23 cellular contexts compared by ENCODE assay signal in the genomic region with DNA sequence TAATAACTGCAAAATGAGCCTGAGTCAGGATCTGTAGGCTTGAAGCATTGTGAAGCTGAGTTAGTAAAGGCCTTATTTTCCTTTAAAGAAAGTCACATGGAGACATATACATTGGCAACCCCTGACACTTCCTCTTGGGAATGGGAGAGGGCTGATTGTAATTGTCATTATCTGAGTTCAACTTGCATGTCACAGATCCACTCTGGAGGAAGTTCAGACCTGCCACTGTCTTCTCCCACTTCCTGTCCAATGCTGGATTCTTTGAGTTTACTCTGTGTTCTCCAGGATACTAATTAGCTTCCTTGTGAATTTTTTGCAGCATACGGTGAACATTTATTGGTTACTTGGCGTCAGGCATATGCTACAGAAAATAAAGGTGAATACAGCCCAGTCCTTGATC. TPM values are rescaled to one million over a fixed set of nuclear protein-coding genes. Genes with fewer than 3 reads are reported as not detected.
DNase-seq lines count a peak whose midpoint lies in the region; ATAC-seq and TF ChIP-seq lines count a peak whose summit lies in the region.
"Had no signal": no experiment of that assay in that cellular context is flagged by ENCODE, and none has a peak within 500 bp of the region (broad histone marks: within the 10 kb centered on the region; RNA-seq: fewer than 3 reads in every experiment).

No MANE protein-coding gene starts in this region.

- no peaks in the 10 kb centered on the region for H3K79me2 ChIP-seq in hepatocyte

- no peak for ATAC-seq in left cardiac atrium
- no peak for ATAC-seq in stimulated activated effector memory CD8-positive, alpha-beta T cell treated with anti-CD3 and anti-CD28 coated beads, Interleukin-12 subunit alpha, Interleukin-12 subunit beta, amount 100 ng/mL, for 72 hours
- ATAC-seq: A549, GM12878, GM23338, HCT116 had no signal

- POLR2A ChIA-PET in activated CD4-positive, alpha-beta memory T cell treated with anti-CD3 and anti-CD28 coated beads for 36 hours (lab: Charles Lee) = no interaction called here

- CTCF ChIA-PET in activated CD4-positive, alpha-beta memory T cell treated with anti-CD3 and anti-CD28 coated beads for 36 hours (lab: Charles Lee) = no interaction called here

- no peaks in the 10 kb centered on the region for H4K20me1 ChIP-seq in hepatocyte (ENCODE audit: insufficient read depth, poor library complexity, severe bottlenecking)
- H4K20me1 ChIP-seq: BLaER1 treated with 17β-estradiol and CSF1 and Interleukin-3, amounts not matched to agents 10 nM and 100 nM had no signal

- peaks cover 44% of the 10 kb centered on the region for H3K4me1 ChIP-seq in left ventricle myocardium inferior
- peaks cover 4% of the 10 kb centered on the region for H3K4me1 ChIP-seq in hepatocyte (ENCODE audit: insufficient read depth)
- H3K4me1 ChIP-seq: A549, BE2C had no signal

- H3K4me1 Mint-ChIP-seq in stimulated activated effector memory CD8-positive, alpha-beta T cell treated with anti-CD3 and anti-CD28 coated beads, Interleukin-12 subunit alpha, Interleukin-12 subunit beta, amount 100 ng/mL, for 72 hours = no peaks in the 10 kb centered on the region
- no peaks in the 10 kb centered on the region for H3K4me1 Mint-ChIP-seq in activated CD4-positive, alpha-beta memory T cell treated with anti-CD3 and anti-CD28 coated beads for 36 hours (ENCODE audit: low read depth)
- H3K4me1 Mint-ChIP-seq: CD14-positive monocyte; CD8-positive, alpha-beta memory T cell had no signal

- no peak overlapping the region for H3K4me3 ChIP-seq in left ventricle myocardium inferior
- no peak overlapping the region for H3K4me3 ChIP-seq in hepatocyte
- H3K4me3 ChIP-seq: A549; BLaER1 treated with 17β-estradiol and CSF1 and Interleukin-3, amounts not matched to agents 10 nM and 100 nM; GM12878; GM23338 had no signal

- no peaks in the 10 kb centered on the region for H3K9me2 ChIP-seq in hepatocyte (replicated peaks; ENCODE audit: insufficient read depth)

- H3K27ac Mint-ChIP-seq in stimulated activated effector memory CD8-positive, alpha-beta T cell treated with anti-CD3 and anti-CD28 coated beads, Interleukin-12 subunit alpha, Interleukin-12 subunit beta, amount 100 ng/mL, for 72 hours = peak overlapping the region; percentile 9
- no peak overlapping the region for H3K27ac Mint-ChIP-seq in activated CD4-positive, alpha-beta memory T cell treated with anti-CD3 and anti-CD28 coated beads for 36 hours
- H3K27ac Mint-ChIP-seq: CD14-positive monocyte; CD4-positive, alpha-beta T cell; GM23338 had no signal

- H3K4me2 ChIP-seq in hepatocyte = no peak overlapping the region
- H3K4me2 ChIP-seq: A549 had no signal

- H3K36me3 ChIP-seq in left ventricle myocardium inferior = peaks cover 65% of the 10 kb centered on the region
- peaks cover 11% of the 10 kb centered on the region for H3K36me3 ChIP-seq in hepatocyte (replicated peaks; ENCODE audit: insufficient read depth, low read depth)

- H3K27me3 Mint-ChIP-seq in activated CD4-positive, alpha-beta memory T cell treated with anti-CD3 and anti-CD28 coated beads for 36 hours = no peaks in the 10 kb centered on the region
- H3K27me3 Mint-ChIP-seq: CD4-positive, alpha-beta T cell; CD8-positive, alpha-beta memory T cell had no signal

- H3K36me3 Mint-ChIP-seq in stimulated activated effector memory CD8-positive, alpha-beta T cell treated with anti-CD3 and anti-CD28 coated beads, Interleukin-12 subunit alpha, Interleukin-12 subunit beta, amount 100 ng/mL, for 72 hours = peaks cover 91% of the 10 kb centered on the region
- peaks cover 61% of the 10 kb centered on the region for H3K36me3 Mint-ChIP-seq in activated CD4-positive, alpha-beta memory T cell treated with anti-CD3 and anti-CD28 coated beads for 36 hours

- H3K9me3 ChIP-seq in left ventricle myocardium inferior (replicated peaks) (peaks cover 8% of the 10 kb centered on the region), hepatocyte (ENCODE audit: low read depth) (no peaks in the 10 kb centered on the region)
- H3K9me3 ChIP-seq: A549, BE2C had no signal

- H3K9me3 Mint-ChIP-seq in stimulated activated effector memory CD8-positive, alpha-beta T cell treated with anti-CD3 and anti-CD28 coated beads, Interleukin-12 subunit alpha, Interleukin-12 subunit beta, amount 100 ng/mL, for 72 hours = peaks cover 4% of the 10 kb centered on the region
- peaks cover 5% of the 10 kb centered on the region for H3K9me3 Mint-ChIP-seq in activated CD4-positive, alpha-beta memory T cell treated with anti-CD3 and anti-CD28 coated beads for 36 hours
- H3K9me3 Mint-ChIP-seq: CD4-positive, alpha-beta T cell had no signal

- intact Hi-C loops in left ventricle myocardium inferior (cut with micrococcal nuclease) (no loop called here), left cardiac atrium (cut with DNase I) (no loop called here)
- intact Hi-C loops in activated CD4-positive, alpha-beta memory T cell treated with anti-CD3 and anti-CD28 coated beads for 36 hours (cut with micrococcal nuclease) = no loop called here

- WGBS in hepatocyte (ENCODE audit: low lambda C conversion rate, missing lambda C conversion rate) = 89% methylated on average over 2 of the region's 2 CpGs

- H3K27me3 ChIP-seq in left ventricle myocardium inferior (ENCODE audit: low read depth) (no peaks in the 10 kb centered on the region), hepatocyte (no peaks in the 10 kb centered on the region)
- H3K27me3 ChIP-seq: BE2C; BLaER1 treated with 17β-estradiol and CSF1 and Interleukin-3, amounts not matched to agents 10 nM and 100 nM had no signal

- DNase-seq in left ventricle myocardium inferior (no peak), left cardiac atrium (no peak), hepatocyte (ENCODE audit: low spot score) (no peak), middle frontal gyrus (ENCODE audit: extremely low spot score, low spot score) (no peak)
- no peak for DNase-seq in stimulated activated effector memory CD8-positive, alpha-beta T cell treated with anti-CD3 and anti-CD28 coated beads, Interleukin-12 subunit alpha, Interleukin-12 subunit beta, amount 100 ng/mL, for 72 hours (ENCODE audit: low spot score in 2 of 2)
- DNase-seq in activated CD4-positive, alpha-beta memory T cell treated with anti-CD3 and anti-CD28 coated beads for 36 hours = no peak
- DNase-seq: 8988T; ACHN; AML-193; BE2C; CD4-positive, alpha-beta T cell; CD8-positive, alpha-beta memory T cell; DMS 273 treated with DMSO at 0.1 percent for 48 hours; DMS79; EL; GDM1; H9 had no signal

- no peak overlapping the region for H3K4me3 Mint-ChIP-seq in stimulated activated effector memory CD8-positive, alpha-beta T cell treated with anti-CD3 and anti-CD28 coated beads, Interleukin-12 subunit alpha, Interleukin-12 subunit beta, amount 100 ng/mL, for 72 hours
- H3K4me3 Mint-ChIP-seq in activated CD4-positive, alpha-beta memory T cell treated with anti-CD3 and anti-CD28 coated beads for 36 hours = no peak overlapping the region
- H3K4me3 Mint-ChIP-seq: CD14-positive monocyte; CD4-positive, alpha-beta T cell; CD8-positive, alpha-beta memory T cell; GM23338; H9 had no signal

- H2AFZ ChIP-seq in hepatocyte = no peak overlapping the region
- H2AFZ ChIP-seq: GM23338 had no signal

- H3K27ac ChIP-seq in left ventricle myocardium inferior (replicated peaks) = peak overlapping the region; percentile 70
- H3K27ac ChIP-seq in hepatocyte = peak overlapping the region; percentile 8
- H3K27ac ChIP-seq: A549; BLaER1 treated with 17β-estradiol and CSF1 and Interleukin-3, amounts not matched to agents 10 nM and 100 nM had no signal

- TF ChIP-seq CTCF in left ventricle myocardium inferior (IDR thresholded peaks at IDR 0.05; ENCODE audit: borderline replicate concordance) (no peak), hepatocyte (IDR thresholded peaks at IDR 0.05; ENCODE audit: poor library complexity) (no peak)

RNA-seq across cellular contexts. Expression of gene SMARCAL1, which starts 34.1 kb away (rescaled TPM):
- 7.5 TPM for total RNA-seq in left ventricle myocardium inferior
- total RNA-seq in left cardiac atrium = 10 to 100 TPM in 1 of 2 donors, 1 to 10 TPM in 1; 8.4 to 12.0 TPM
- total RNA-seq in hepatocyte = 10.7 and 19.9 TPM in 2 replicates
- 18.8 and 22.0 TPM in 2 replicates for polyA plus RNA-seq in hepatocyte
- 10 to 100 TPM; 20.8 to 25.2 TPM for total RNA-seq in activated CD4-positive, alpha-beta memory T cell treated with anti-CD3 and anti-CD28 coated beads for 36 hours

RNA-seq across cellular contexts. Expression of gene RPL37A, which starts 52.3 kb away (rescaled TPM):
- total RNA-seq in left ventricle myocardium inferior = 1,816 TPM
- 1,000 to 10,000 TPM; 1,877 to 1,963 TPM for total RNA-seq in left cardiac atrium
- 1,119 and 1,301 TPM in 2 replicates for total RNA-seq in hepatocyte
- 1,011 and 1,060 TPM in 2 replicates for polyA plus RNA-seq in hepatocyte
- 1,000 to 10,000 TPM; 4,165 to 4,237 TPM for total RNA-seq in activated CD4-positive, alpha-beta memory T cell treated with anti-CD3 and anti-CD28 coated beads for 36 hours
